ENCODE assay signal across 18 cellular contexts in genomic region chr3:9914011-9914410, GRCh38. TPM values are rescaled to one million over a fixed set of nuclear protein-coding genes. Genes with fewer than 3 reads are reported as not detected.
A peak's percentile ranks its signal among the peaks of the same experiment; 100 is the strongest.
DNase-seq lines count a peak whose midpoint lies in the region; ATAC-seq and TF ChIP-seq lines count a peak whose summit lies in the region.
"Had no signal": no experiment of that assay in that cellular context is flagged by ENCODE, and none has a peak within 500 bp of the region (broad histone marks: within the 10 kb centered on the region; RNA-seq: fewer than 3 reads in every experiment).

No MANE protein-coding gene starts in this region.

- no peak overlapping the region for H4K91ac ChIP-seq in H9 (ENCODE audit: insufficient read length, low read depth, low read length)

- H3K14ac ChIP-seq in H9 (ENCODE audit: insufficient read depth, low read length) = no peak overlapping the region

- H3K27ac Mint-ChIP-seq in GM23338 (no peak overlapping the region), H9 (no peak overlapping the region), HFFc6 (no peak overlapping the region)
- H3K27ac Mint-ChIP-seq: effector memory CD8-positive, alpha-beta T cell had no signal

- no CpG with 5 or more reads among the region's 1 CpG for WGBS in H9 (ENCODE audit: extremely low coverage, insufficient read length, low lambda C conversion rate)

- H2BK5ac ChIP-seq in H9 (ENCODE audit: insufficient read length, low read length) = no peak overlapping the region

- peaks cover 17% of the 10 kb centered on the region for H3K4me1 ChIP-seq in GM23338 (ENCODE audit: insufficient read depth)
- peaks cover 59% of the 10 kb centered on the region for H3K4me1 ChIP-seq in adipocyte (ENCODE audit: control insufficient read depth, insufficient read depth, low read length)
- peaks cover 48% of the 10 kb centered on the region for H3K4me1 ChIP-seq in stomach smooth muscle (ENCODE audit: control insufficient read depth, insufficient read depth, low read length)
- peaks cover 4% of the 10 kb centered on the region; the same call in 1 of the 2 replicates for H3K4me1 ChIP-seq in H9 (ENCODE audit: insufficient read depth, low read length)

- H3F3A ChIP-seq in GM23338 (replicated peaks; ENCODE audit: low read depth) = 0 out of 2 replicates have a peak, but pooled peaks cover 5% of the 10 kb centered on the region

- H3K36me3 Mint-ChIP-seq in GM23338 (ENCODE audit: low read depth) = peaks cover 17% of the 10 kb centered on the region
- peaks cover 0 to 5% (median 0%) of the 10 kb centered on the region in 3 experiments; a peak in 1 of 7 replicates for H3K36me3 Mint-ChIP-seq in H9 (ENCODE audit: insufficient read depth in 1 of 3, low read depth in 3 of 3)
- no peaks in the 10 kb centered on the region; the same call in 1 of the 2 replicates for H3K36me3 Mint-ChIP-seq in HFFc6 (ENCODE audit: low read depth)

- H3K79me2 ChIP-seq in GM23338 (replicated peaks; ENCODE audit: insufficient read depth) = no peaks in the 10 kb centered on the region
- H3K79me2 ChIP-seq in H9 (ENCODE audit: insufficient read depth, low read length) = no peaks in the 10 kb centered on the region

- H3K4me3 ChIP-seq in GM23338 = no peak overlapping the region
- H3K4me3 ChIP-seq in adipocyte (ENCODE audit: low read length) = no peak overlapping the region
- H3K4me3 ChIP-seq in stomach smooth muscle (ENCODE audit: low read length in 2 of 2) = no peak overlapping the region
- H3K4me3 ChIP-seq: SK-N-MC had no signal

- H3T11ph ChIP-seq in H9 (ENCODE audit: low read length) = no peak overlapping the region

- H3K9ac ChIP-seq in adipocyte (ENCODE audit: low read length) (peak overlapping the region; percentile 98), stomach smooth muscle (ENCODE audit: low read length in 2 of 2) (peak overlapping the region; percentile 69 to 71), H9 (ENCODE audit: extremely low read depth, insufficient read length, low read length) (no peak overlapping the region)

- no peak overlapping the region for H2BK120ac ChIP-seq in H9 (ENCODE audit: low read depth, low read length, poor library complexity, severe bottlenecking)

- no peak overlapping the region for H2AK5ac ChIP-seq in H9 (ENCODE audit: insufficient read length, low read length)

- H3K4me2 ChIP-seq in GM23338 = no peak overlapping the region
- H3K4me2 ChIP-seq in H9 (ENCODE audit: insufficient read depth, insufficient read length, low read length) = no peak overlapping the region

- H3K23ac ChIP-seq in H9 (ENCODE audit: insufficient read length, low read depth, low read length) = no peak overlapping the region

- H3K27me3 ChIP-seq in GM23338 (ENCODE audit: insufficient read depth) (peaks cover 12% of the 10 kb centered on the region; the same call in 1 of the 2 replicates), adipocyte (replicated peaks; ENCODE audit: control insufficient read depth, insufficient read depth, low read length) (no peaks in the 10 kb centered on the region), stomach smooth muscle (ENCODE audit: control insufficient read depth in 1 of 2, insufficient read depth in 2 of 2, low read length in 2 of 2) (no peaks in the 10 kb centered on the region), H9 (ENCODE audit: insufficient read depth, low read length) (no peaks in the 10 kb centered on the region; the same call in 1 of the 2 replicates)
- H3K27me3 ChIP-seq: neutrophil had no signal

- H3K56ac ChIP-seq in H9 (ENCODE audit: insufficient read length, low read depth, low read length) = no peak overlapping the region

- 0 out of 2 replicates have a peak overlapping the region, but pooled peaks have one; percentile 18 for H2AFZ ChIP-seq in GM23338
- no peak overlapping the region for H2AFZ ChIP-seq in H9 (ENCODE audit: low read length)

- H2BK20ac ChIP-seq in H9 (ENCODE audit: low read depth, low read length, poor library complexity, severe bottlenecking) = no peak overlapping the region

- H4K5ac ChIP-seq in H9 (ENCODE audit: insufficient read length, low read depth, low read length) = no peak overlapping the region

- H3K23me2 ChIP-seq in H9 (ENCODE audit: insufficient read length, low read depth, low read length, poor library complexity, severe bottlenecking) = peaks cover 15% of the 10 kb centered on the region

- no peak overlapping the region for H2BK15ac ChIP-seq in H9 (ENCODE audit: low read depth, low read length)

- H2BK12ac ChIP-seq in H9 (ENCODE audit: insufficient read length, low read depth, low read length) = no peak overlapping the region

- no peaks in the 10 kb centered on the region for H3K36me3 ChIP-seq in GM23338 (ENCODE audit: insufficient read depth)
- H3K36me3 ChIP-seq in adipocyte (ENCODE audit: control insufficient read depth, insufficient read depth, low read length, severe bottlenecking) = peaks cover 4% of the 10 kb centered on the region
- no peaks in the 10 kb centered on the region for H3K36me3 ChIP-seq in stomach smooth muscle (ENCODE audit: control insufficient read depth in 2 of 2, insufficient read depth in 2 of 2, low read length in 2 of 2)
- H3K36me3 ChIP-seq: neutrophil had no signal

- no peak for TF ChIP-seq CTCF in GM23338 (conservative IDR thresholded peaks at IDR 0.05; ENCODE audit: low read depth in 2 of 2)
- no peak for TF ChIP-seq CTCF in H9 (conservative IDR thresholded peaks at IDR 0.05)
- no peak for TF ChIP-seq CTCF in HFFc6 (IDR thresholded peaks at IDR 0.05)

- H3K4ac ChIP-seq in H9 (ENCODE audit: low read depth, low read length) = no peak overlapping the region

- H3K9me3 ChIP-seq in adipocyte (ENCODE audit: control insufficient read depth, low read length) (no peaks in the 10 kb centered on the region), stomach smooth muscle (ENCODE audit: control insufficient read depth in 2 of 2, low read length in 2 of 2) (no peaks in the 10 kb centered on the region), H9 (ENCODE audit: control insufficient read depth, low read depth, low read length) (no peaks in the 10 kb centered on the region)
- H3K9me3 ChIP-seq: neutrophil had no signal

- H3K4me1 Mint-ChIP-seq in GM23338 = peaks cover 16% of the 10 kb centered on the region
- H3K4me1 Mint-ChIP-seq in H9 = peaks cover 15 to 27% of the 10 kb centered on the region in 2 experiments
- peaks cover 32% of the 10 kb centered on the region for H3K4me1 Mint-ChIP-seq in HFFc6 (ENCODE audit: low read depth)

- ATAC-seq in GM23338 (no peak), left lobe of liver (peak; percentile 42), GM21515 (IDR thresholded peaks at IDR 0.05; ENCODE audit: unreplicated experiment) (no peak)
- ATAC-seq: effector memory CD8-positive, alpha-beta T cell; stimulated activated naive CD8-positive, alpha-beta T cell treated with anti-CD3 and anti-CD28 coated beads, Interleukin-15, Interleukin-2, amounts not matched to agents 100 U/mL and 50 U/mL, for 24 hours had no signal

- H3K18ac ChIP-seq in H9 (ENCODE audit: insufficient read length, low read depth, low read length) = no peak overlapping the region

- peaks cover 19% of the 10 kb centered on the region for H3K9me3 Mint-ChIP-seq in GM23338
- H3K9me3 Mint-ChIP-seq in H9 = no peaks in the 10 kb centered on the region; a peak in 2 of 5 replicates
- H3K9me3 Mint-ChIP-seq in HFFc6 = no peaks in the 10 kb centered on the region
- H3K9me3 Mint-ChIP-seq: central memory CD8-positive, alpha-beta T cell; effector memory CD8-positive, alpha-beta T cell had no signal

- H3K27me3 Mint-ChIP-seq in GM23338 (ENCODE audit: insufficient read depth, low read depth, poor library complexity) (peaks cover 8% of the 10 kb centered on the region), H9 (ENCODE audit: low read depth) (peaks cover 17% of the 10 kb centered on the region), HFFc6 (ENCODE audit: insufficient read depth) (peaks cover 3% of the 10 kb centered on the region; the same call in 1 of the 2 replicates)
- H3K27me3 Mint-ChIP-seq: effector memory CD8-positive, alpha-beta T cell had no signal

- H3K27ac ChIP-seq in GM23338 (ENCODE audit: low read depth) (no peak overlapping the region), stomach smooth muscle (ENCODE audit: low read length) (peak overlapping the region; percentile 91), H9 (ENCODE audit: insufficient read length, low read depth, low read length) (no peak overlapping the region)
- H3K27ac ChIP-seq: neutrophil, SK-N-MC had no signal

- no peaks in the 10 kb centered on the region for H3K79me1 ChIP-seq in H9 (ENCODE audit: insufficient read depth, low read depth, low read length, poor library complexity, severe bottlenecking)

- DNase-seq in GM23338 (ENCODE audit: low spot score) (no peak), adipocyte (ENCODE audit: low read depth) (peak; percentile 51), left lobe of liver (ENCODE audit: low spot score) (peak; percentile 90), H9 (no peak), HFFc6 (no peak)
- no peak for DNase-seq in stimulated activated CD4-positive, alpha-beta T cell treated with anti-CD3 and anti-CD28 coated beads, Interleukin-2, amount 100 ng/mL, for 24 hours
- DNase-seq: activated CD4-positive, alpha-beta T cell treated with anti-CD3 and anti-CD28 coated beads for 4 hours; effector memory CD8-positive, alpha-beta T cell; NCI-H146; NCI-H2171 treated with DMSO at 0.1 percent for 48 hours; NCI-H774; stimulated activated naive CD8-positive, alpha-beta T cell treated with anti-CD3 and anti-CD28 coated beads, Interleukin-15, Interleukin-2, amounts not matched to agents 100 U/mL and 50 U/mL, for 24 hours had no signal

- H4K20me1 ChIP-seq in GM23338 (replicated peaks; ENCODE audit: insufficient read depth) = no peaks in the 10 kb centered on the region
- H4K20me1 ChIP-seq in H9 (ENCODE audit: control insufficient read depth, insufficient read depth, insufficient read length) = no peaks in the 10 kb centered on the region

- H4K8ac ChIP-seq in H9 (replicated peaks; ENCODE audit: insufficient read length, low read depth, low read length) = no peak overlapping the region

- 0 out of 2 replicates have a peak, but pooled peaks cover 4% of the 10 kb centered on the region for H3K9me2 ChIP-seq in GM23338 (ENCODE audit: insufficient read depth)

- H3K4me3 Mint-ChIP-seq in GM23338 (no peak overlapping the region), H9 (no peak overlapping the region), HFFc6 (no peak overlapping the region)

RNA-seq across cellular contexts. Expression of gene IL17RC, which starts 2.9 kb away (rescaled TPM):
- total RNA-seq in GM23338 (2014; rRNA removed; shearing (Covaris generic)) = 12.6 and 15.0 TPM in 2 replicates
- polyA plus RNA-seq in GM23338 (2016; fragmentation: Nextera tagmentation; extraction: Ambion mirVana) = 8.4 and 10.2 TPM in 2 replicates
- total RNA-seq in left lobe of liver (52.2 TPM), H9 (2021) (6.8 and 9.1 TPM in 2 replicates)
- 10 to 100 TPM; 26.3 to 33.6 (median 29.6) TPM for total RNA-seq in HFFc6 (2021; fragmentation: NEBNext Ultra II Directional; extraction: Animal tissue kit (Norgen Biotek cat#: 25700))

RNA-seq across cellular contexts. Expression of gene IL17RE, which starts 11.4 kb away (rescaled TPM):
- total RNA-seq in GM23338 (2014; rRNA removed; shearing (Covaris generic)) = 3.4 and 4.3 TPM in 2 replicates
- 1.0 and 1.1 TPM in 2 replicates for polyA plus RNA-seq in GM23338 (2016; fragmentation: Nextera tagmentation; extraction: Ambion mirVana)
- total RNA-seq in left lobe of liver (2.5 TPM), H9 (2021) (2.0 and 2.1 TPM in 2 replicates)
- total RNA-seq in HFFc6 (2021; fragmentation: NEBNext Ultra II Directional; extraction: Animal tissue kit (Norgen Biotek cat#: 25700)) = under 1 TPM; 0.51 to 0.80 (median 0.65) TPM

RNA-seq across cellular contexts. Expression of gene CRELD1, which starts 19.6 kb away (rescaled TPM):
- total RNA-seq in GM23338 (2014; rRNA removed; shearing (Covaris generic)) = 8.4 and 11.5 TPM in 2 replicates
- 13.1 and 14.3 TPM in 2 replicates for polyA plus RNA-seq in GM23338 (2016; fragmentation: Nextera tagmentation; extraction: Ambion mirVana)
- 41.0 TPM for total RNA-seq in left lobe of liver
- total RNA-seq in H9 (2021) = 15.5 and 17.2 TPM in 2 replicates
- 10 to 100 TPM; 11.3 to 22.6 (median 12.4) TPM for total RNA-seq in HFFc6 (2021; fragmentation: NEBNext Ultra II Directional; extraction: Animal tissue kit (Norgen Biotek cat#: 25700))

RNA-seq across cellular contexts. Expression of gene JAGN1, which starts 23.6 kb away (rescaled TPM):
- 22.5 and 23.7 TPM in 2 replicates for total RNA-seq in GM23338 (2014; rRNA removed; shearing (Covaris generic))
- 27.9 and 32.0 TPM in 2 replicates for polyA plus RNA-seq in GM23338 (2016; fragmentation: Nextera tagmentation; extraction: Ambion mirVana)
- total RNA-seq in left lobe of liver (21.4 TPM), H9 (2021) (33.5 and 34.0 TPM in 2 replicates)
- 10 to 100 TPM; 23.9 to 28.7 (median 26.5) TPM for total RNA-seq in HFFc6 (2021; fragmentation: NEBNext Ultra II Directional; extraction: Animal tissue kit (Norgen Biotek cat#: 25700))

RNA-seq across cellular contexts. Expression of gene CIDEC, which starts 34.0 kb away (rescaled TPM):
- not detected in 2 replicates for total RNA-seq in GM23338 (2014; rRNA removed; shearing (Covaris generic))
- polyA plus RNA-seq in GM23338 (2016; fragmentation: Nextera tagmentation; extraction: Ambion mirVana) = not detected in 2 replicates
- total RNA-seq in left lobe of liver (0.83 TPM), H9 (2021) (not detected in 2 replicates)
- total RNA-seq in HFFc6 (2021; fragmentation: NEBNext Ultra II Directional; extraction: Animal tissue kit (Norgen Biotek cat#: 25700)) = not detected
- polyA plus RNA-seq: keratinocyte had no signal

Comparison
In these comparisons a context has a peak if more than half of its experiments do, and no peak if none do; other contexts are left out.
1. DNase-seq: peak in adipocyte (single experiment) and left lobe of liver (single experiment); none in GM23338 (single experiment), H9 (single experiment), stimulated activated CD4-positive, alpha-beta T cell treated with anti-CD3 and anti-CD28 coated beads, Interleukin-2, amount 100 ng/mL, for 24 hours (0 of 2) and HFFc6 (single experiment).